ENCODE assay signal across 17 cellular contexts in the genomic region with DNA sequence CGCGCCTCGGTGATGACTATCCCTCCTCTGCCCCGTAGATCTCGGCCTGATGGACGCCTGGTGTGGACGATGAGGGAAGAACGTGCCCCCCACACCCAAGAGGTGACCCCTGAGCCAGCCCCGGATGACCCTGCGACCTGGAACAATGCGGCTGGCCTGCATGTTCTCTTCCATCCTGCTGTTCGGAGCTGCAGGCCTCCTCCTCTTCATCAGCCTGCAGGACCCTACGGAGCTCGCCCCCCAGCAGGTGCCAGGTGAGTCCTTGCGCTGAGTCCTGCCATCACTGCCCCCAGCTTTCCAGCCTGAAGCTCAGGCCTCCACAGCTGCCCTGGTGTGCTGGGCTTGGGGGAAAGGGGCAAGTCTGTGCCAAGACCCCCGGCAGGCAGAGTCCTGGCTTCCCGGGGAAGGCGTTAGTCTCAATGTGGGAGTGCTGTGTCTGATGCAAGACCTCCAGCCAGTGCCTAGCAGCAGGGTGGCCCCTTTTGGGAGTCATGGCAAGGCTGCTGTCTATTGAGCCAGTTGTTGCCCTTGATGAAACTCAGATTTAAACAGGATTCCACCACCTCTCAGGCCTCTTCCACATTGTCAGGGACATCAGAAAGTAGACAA.
"Had no signal": no experiment of that assay in that cellular context is flagged by ENCODE, and none has a peak within 500 bp of the region (broad histone marks: within the 10 kb centered on the region; RNA-seq: fewer than 3 reads in every experiment).

No MANE protein-coding gene starts in this region.

- H3K4me3 ChIP-seq: lung, prostate gland had no signal

- H3K4me1 ChIP-seq: prostate gland had no signal

- H3K9me3 ChIP-seq: prostate gland had no signal

- FAIRE-seq: islet of Langerhans had no signal

- ATAC-seq: activated T-cell treated with anti-CD3 and anti-CD28 coated beads, Interleukin-2, amount 50 U/mL, for 72 hours; esophagus mucosa; left lobe of liver had no signal

- H3K36me3 ChIP-seq: prostate gland had no signal

- DNase-seq: activated CD4-positive, alpha-beta T cell treated with anti-CD3 and anti-CD28 coated beads for 1 hour; activated CD8-positive, alpha-beta memory T cell treated with anti-CD3 and anti-CD28 coated beads, Interleukin-2, amount 50 U/mL, for 4 hours; activated gamma-delta T cell; activated T-cell treated with anti-CD3 and anti-CD28 coated beads, Interleukin-2, amount 50 U/mL, for 72 hours; caudate nucleus; effector memory CD4-positive, alpha-beta T cell; foreskin melanocyte; naive thymus-derived CD4-positive, alpha-beta T cell; stimulated activated CD4-positive, alpha-beta T cell treated with anti-CD3 and anti-CD28 coated beads, Interleukin-4, amount 100 ng/mL, for 1 hour; stimulated activated naive CD4-positive, alpha-beta T cell treated with Interleukin-2 at 50 U/mL for 16 hours; T-helper 1 cell; T-helper 9 cell had no signal

- H3K27ac ChIP-seq: prostate gland had no signal
